Comparison of ENCODE assay signal across 18 cellular contexts in genomic region chr5:127699416-127699815, GRCh38. TPM values are rescaled to one million over a fixed set of nuclear protein-coding genes. Genes with fewer than 3 reads are reported as not detected.
DNase-seq lines count a peak whose midpoint lies in the region; TF ChIP-seq lines count a peak whose summit lies in the region.
"Had no signal": no experiment of that assay in that cellular context is flagged by ENCODE, and none has a peak within 500 bp of the region (broad histone marks: within the 10 kb centered on the region; RNA-seq: fewer than 3 reads in every experiment).

No MANE protein-coding gene starts in this region.

- H2BK5ac ChIP-seq in H9 (ENCODE audit: insufficient read length, low read length), result no peak overlapping the region

- TF ChIP-seq EP300 in ovary (IDR thresholded peaks at IDR 0.05), result no peak

- no peak overlapping the region for H3T11ph ChIP-seq in H9 (ENCODE audit: low read length)

- intact Hi-C loops in ovary (cut with DNase I), result no loop called here

- TF ChIP-seq CTCF in fibroblast of lung (conservative IDR thresholded peaks at IDR 0.05 in 1 of 2, IDR thresholded peaks at IDR 0.05 in 1 of 2; ENCODE audit: low read depth in 1 of 2, low read length in 2 of 2), result no peak
- no peak for TF ChIP-seq CTCF in nephron progenitor cell (IDR thresholded peaks at IDR 0.05)
- TF ChIP-seq CTCF in ovary (IDR thresholded peaks at IDR 0.05), result no peak
- TF ChIP-seq CTCF in H9 (conservative IDR thresholded peaks at IDR 0.05), result no peak

- H2BK12ac ChIP-seq in H9 (ENCODE audit: insufficient read length, low read depth, low read length), result no peak overlapping the region

- DNase-seq in M059J (ENCODE audit: low read depth) (peak; percentile 44), fibroblast of lung (ENCODE audit: low read depth in 2 of 2) (peak; percentile 6 to 23), nephron progenitor cell (no peak), ovary (no peak), NCI-H510A treated with DMSO at 0.1 percent for 48 hours (lab: John Stamatoyannopoulos, UW) (no peak), H4 (ENCODE audit: low spot score) (no peak), H9 (no peak)
- DNase-seq: CD8-positive, alpha-beta T cell; DMS153; DMS79 treated with DMSO at 0.1 percent for 48 hours; GDM1 had no signal

- no peaks in the 10 kb centered on the region for H3K36me3 Mint-ChIP-seq in nephron progenitor cell (ENCODE audit: low read depth)
- no peaks in the 10 kb centered on the region for H3K36me3 Mint-ChIP-seq in H9 (ENCODE audit: insufficient read depth in 1 of 3, low read depth in 3 of 3)
- H3K36me3 Mint-ChIP-seq: CD14-positive monocyte; CD8-positive, alpha-beta T cell; IgD-negative memory B cell had no signal

- no peak overlapping the region for H2BK20ac ChIP-seq in H9 (ENCODE audit: low read depth, low read length, poor library complexity, severe bottlenecking)

- H4K20me1 ChIP-seq in fibroblast of lung (ENCODE audit: control insufficient read depth, extremely low read depth, insufficient read depth, low read length), result no peaks in the 10 kb centered on the region
- H4K20me1 ChIP-seq in H9 (ENCODE audit: control insufficient read depth, insufficient read depth, insufficient read length), result no peaks in the 10 kb centered on the region

- H3K9me3 Mint-ChIP-seq in nephron progenitor cell (no peaks in the 10 kb centered on the region), H9 (no peaks in the 10 kb centered on the region)
- H3K9me3 Mint-ChIP-seq: CD8-positive, alpha-beta T cell; GM23338; IgD-negative memory B cell had no signal

- H3K27me3 ChIP-seq in fibroblast of lung (ENCODE audit: control insufficient read depth, insufficient read depth, low read length) (no peaks in the 10 kb centered on the region), ovary (no peaks in the 10 kb centered on the region), H9 (ENCODE audit: insufficient read depth, low read length) (no peaks in the 10 kb centered on the region)

- no peak overlapping the region for H3K23ac ChIP-seq in H9 (ENCODE audit: insufficient read length, low read depth, low read length)

- WGBS in ovary, 3 donors, result 83 to 88% (median 88%) methylated on average over 5 of the region's 5 CpGs
- WGBS in H9 (ENCODE audit: extremely low coverage, insufficient read length, low lambda C conversion rate), result no CpG with 5 or more reads among the region's 5 CpGs

- no peak overlapping the region for H4K8ac ChIP-seq in H9 (replicated peaks; ENCODE audit: insufficient read length, low read depth, low read length)

- H3K4me2 ChIP-seq in fibroblast of lung (ENCODE audit: extremely low read depth, insufficient read depth, low read length), result no peak overlapping the region
- H3K4me2 ChIP-seq in H9 (ENCODE audit: insufficient read depth, insufficient read length, low read length), result no peak overlapping the region
- H3K4me2 ChIP-seq: GM23338 had no signal

- H3K4ac ChIP-seq in H9 (ENCODE audit: low read depth, low read length), result no peak overlapping the region

- no peak overlapping the region for H2AFZ ChIP-seq in fibroblast of lung (ENCODE audit: low read length)
- H2AFZ ChIP-seq in H9 (ENCODE audit: low read length), result no peak overlapping the region
- H2AFZ ChIP-seq: GM23338 had no signal

- H3K56ac ChIP-seq in H9 (ENCODE audit: insufficient read length, low read depth, low read length), result no peak overlapping the region

- no peaks in the 10 kb centered on the region for H3K79me1 ChIP-seq in H9 (ENCODE audit: insufficient read depth, low read depth, low read length, poor library complexity, severe bottlenecking)

- no peak overlapping the region for H2AK5ac ChIP-seq in H9 (ENCODE audit: insufficient read length, low read length)

- H3K27ac ChIP-seq in fibroblast of lung (ENCODE audit: insufficient read depth, low read length), result no peak overlapping the region
- no peak overlapping the region for H3K27ac ChIP-seq in ovary
- no peak overlapping the region for H3K27ac ChIP-seq in H9 (ENCODE audit: insufficient read length, low read depth, low read length)

- no peak overlapping the region for H2BK15ac ChIP-seq in H9 (ENCODE audit: low read depth, low read length)

- H2BK120ac ChIP-seq in H9 (ENCODE audit: low read depth, low read length, poor library complexity, severe bottlenecking), result no peak overlapping the region

- H3K18ac ChIP-seq in H9 (ENCODE audit: insufficient read length, low read depth, low read length), result no peak overlapping the region

- H3K9me3 ChIP-seq in fibroblast of lung (ENCODE audit: control insufficient read depth, insufficient read depth, low read depth, low read length) (no peaks in the 10 kb centered on the region), ovary (no peaks in the 10 kb centered on the region), H9 (ENCODE audit: control insufficient read depth, low read depth, low read length) (no peaks in the 10 kb centered on the region)
- H3K9me3 ChIP-seq: A549, HAP-1 had no signal

- no peaks in the 10 kb centered on the region for H3K23me2 ChIP-seq in H9 (ENCODE audit: insufficient read length, low read depth, low read length, poor library complexity, severe bottlenecking)

- H4K91ac ChIP-seq in H9 (ENCODE audit: insufficient read length, low read depth, low read length), result no peak overlapping the region

- H3K4me1 ChIP-seq in fibroblast of lung (ENCODE audit: control insufficient read depth, extremely low read depth, insufficient read depth, low read length), result peaks cover 9% of the 10 kb centered on the region
- no peaks in the 10 kb centered on the region for H3K4me1 ChIP-seq in ovary (ENCODE audit: insufficient read depth)
- H3K4me1 ChIP-seq in H9 (ENCODE audit: insufficient read depth, low read length), result 0 out of 2 replicates have a peak, but pooled peaks cover 5% of the 10 kb centered on the region

- H3K9ac ChIP-seq in fibroblast of lung (ENCODE audit: insufficient read depth, low read length) (no peak overlapping the region), H9 (ENCODE audit: extremely low read depth, insufficient read length, low read length) (no peak overlapping the region)

- TF ChIP-seq POLR2A in ovary (IDR thresholded peaks at IDR 0.05), result no peak

- H3K27me3 Mint-ChIP-seq in nephron progenitor cell (ENCODE audit: low read depth, poor library complexity) (peaks cover 6% of the 10 kb centered on the region), H9 (ENCODE audit: low read depth) (no peaks in the 10 kb centered on the region)
- H3K27me3 Mint-ChIP-seq: IgD-negative memory B cell had no signal

- H3K14ac ChIP-seq in H9 (ENCODE audit: insufficient read depth, low read length), result no peak overlapping the region

- no peaks in the 10 kb centered on the region for H3K36me3 ChIP-seq in fibroblast of lung (ENCODE audit: control insufficient read depth, insufficient read depth, low read length)
- H3K36me3 ChIP-seq in ovary, result no peaks in the 10 kb centered on the region
- H3K36me3 ChIP-seq: HAP-1 had no signal

- H3K4me3 Mint-ChIP-seq in nephron progenitor cell (no peak overlapping the region), H9 (no peak overlapping the region)
- H3K4me3 Mint-ChIP-seq: CD14-positive monocyte; CD8-positive, alpha-beta T cell; GM23338; IgD-negative memory B cell had no signal

- H3K4me3 ChIP-seq in fibroblast of lung (replicated peaks in 1 of 4; ENCODE audit: control extremely low read depth in 1 of 4, insufficient read depth in 1 of 4, low read depth in 3 of 4, low read length in 4 of 4), result no peak overlapping the region
- no peak overlapping the region for H3K4me3 ChIP-seq in ovary
- H3K4me3 ChIP-seq: A549, GM23338, HAP-1 had no signal

- H3K27ac Mint-ChIP-seq in nephron progenitor cell (peak overlapping the region; percentile 1), H9 (no peak overlapping the region)
- H3K27ac Mint-ChIP-seq: CD14-positive monocyte; CD8-positive, alpha-beta T cell; GM23338; IgD-negative memory B cell had no signal

- H3K4me1 Mint-ChIP-seq in nephron progenitor cell (peaks cover 61% of the 10 kb centered on the region), H9 (peaks cover 3 to 8% of the 10 kb centered on the region in 2 experiments; a peak in 2 of 4 replicates)
- H3K4me1 Mint-ChIP-seq: IgD-negative memory B cell had no signal

- H4K5ac ChIP-seq in H9 (ENCODE audit: insufficient read length, low read depth, low read length), result no peak overlapping the region

- H3K79me2 ChIP-seq in fibroblast of lung (ENCODE audit: control insufficient read depth, insufficient read depth, low read length) (no peaks in the 10 kb centered on the region), H9 (ENCODE audit: insufficient read depth, low read length) (no peaks in the 10 kb centered on the region)

RNA-seq across cellular contexts. Expression of gene CCDC192, which starts 3.8 kb away (rescaled TPM):
- not detected in 2 replicates for total RNA-seq in M059J (2014; rRNA removed; shearing (Covaris generic))
- total RNA-seq in fibroblast of lung, result not detected in 2 replicates
- polyA plus RNA-seq in fibroblast of lung, result not detected in 2 replicates
- 0.52 TPM in 1 of 2 replicates, not detected in the other for polyA plus RNA-seq in fibroblast of lung (2012)
- polyA minus RNA-seq in fibroblast of lung (ENCODE audit: low replicate concordance), result not detected in 2 replicates
- 1 to 10 TPM in 3 of 7 donors, under 1 TPM in 3, not detected in 1; 0.26 to 2.6 (median 1.00) TPM for total RNA-seq in ovary
- polyA plus RNA-seq in ovary, result under 1 TPM; 0.91 to 0.92 TPM
- not detected in 2 replicates for total RNA-seq in H4 (2014; rRNA removed; shearing (Covaris generic))
- 0.22 TPM in 1 of 2 replicates, not detected in the other for total RNA-seq in H9 (2021)
- total RNA-seq: CD8-positive, alpha-beta T cell; GM23338; HT-29 had no signal
- polyA plus RNA-seq: A549, BJ, CD14-positive monocyte, IgD-negative memory B cell had no signal

RNA-seq across cellular contexts. Expression of gene CTXN3, which starts 50.5 kb away (rescaled TPM):
- not detected in 2 replicates for total RNA-seq in M059J (2014; rRNA removed; shearing (Covaris generic))
- total RNA-seq in fibroblast of lung (not detected in 2 replicates), ovary (not detected), H9 (2021) (not detected in 2 replicates)
- polyA plus RNA-seq in fibroblast of lung (not detected in 2 replicates), ovary (not detected)
- polyA plus RNA-seq in fibroblast of lung (2012), result not detected in 2 replicates
- polyA minus RNA-seq in fibroblast of lung (ENCODE audit: low replicate concordance), result not detected in 2 replicates
- not detected in 2 replicates for total RNA-seq in H4 (2014; rRNA removed; shearing (Covaris generic))
- total RNA-seq: CD8-positive, alpha-beta T cell; GM23338; HT-29 had no signal
- polyA plus RNA-seq: A549, BJ, CD14-positive monocyte, GM23338, IgD-negative memory B cell had no signal

Comparison
In these comparisons a context has a peak if more than half of its experiments do, and no peak if none do; other contexts are left out.
1. DNase-seq: peak in M059J (single experiment) and fibroblast of lung (2 of 2); none in nephron progenitor cell (single experiment), ovary (0 of 5), NCI-H510A treated with DMSO at 0.1 percent for 48 hours (single experiment), H4 (single experiment) and H9 (single experiment).